In the genomic region with DNA sequence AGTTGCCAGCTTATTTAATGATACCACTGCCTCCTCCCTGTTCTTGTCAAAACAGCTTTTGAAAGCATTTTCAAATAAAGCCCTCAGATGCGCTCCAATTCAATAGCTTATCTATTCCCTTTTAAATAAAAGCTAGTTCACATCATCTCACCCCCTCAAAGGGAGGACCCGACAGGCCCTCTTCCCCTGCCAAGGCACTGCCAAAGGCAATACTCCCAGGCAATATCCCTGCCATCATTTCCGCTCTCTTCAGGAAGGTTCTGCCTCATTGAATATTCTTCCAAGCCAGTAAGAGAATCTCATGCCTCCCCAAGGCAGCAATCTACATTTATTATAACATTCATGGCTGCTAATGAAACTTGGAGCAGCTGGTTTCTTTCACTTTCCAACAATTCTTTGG, we compare ENCODE assay signal across 24 cellular contexts.
DNase-seq lines count a peak whose midpoint lies in the region; ATAC-seq, FAIRE-seq and TF ChIP-seq lines count a peak whose summit lies in the region.
"Had no signal": no experiment of that assay in that cellular context is flagged by ENCODE, and none has a peak within 500 bp of the region (broad histone marks: within the 10 kb centered on the region; RNA-seq: fewer than 3 reads in every experiment).

No MANE protein-coding gene starts in this region.

- H3F3A ChIP-seq in neural cell (ENCODE audit: insufficient read depth, low read length, poor library complexity, severe bottlenecking), result peaks cover 4% of the 10 kb centered on the region

- H3K4me3 ChIP-seq in liver (ENCODE audit: low read depth in 1 of 3, low read length in 3 of 3) (no peak overlapping the region), HepG2 (replicated peaks in 1 of 3; ENCODE audit: insufficient read depth in 1 of 3, low read depth in 2 of 3, low read length in 3 of 3) (no peak overlapping the region), neural cell (ENCODE audit: low read length) (peak overlapping the region; percentile 13)
- H3K4me3 ChIP-seq: BLaER1 treated with 17β-estradiol and CSF1 and Interleukin-3, amounts not matched to agents 10 nM and 100 nM; GM23248; HAP-1 had no signal

- DNase-seq in HepG2 (ENCODE audit: low spot score), result no peak
- DNase-seq in MV-4-11 (lab: John Stamatoyannopoulos, UW), result no peak
- DNase-seq in activated naive CD4-positive, alpha-beta T cell treated with anti-CD3 and anti-CD28 coated beads for 36 hours, result no peak
- no peak for DNase-seq in omental fat pad (ENCODE audit: low spot score)
- DNase-seq: CD4-positive, alpha-beta T cell; GM23248; HFFc6; KBM-7; NCI-H1694; NCI-H2029 treated with DMSO at 0.1 percent for 48 hours; NCI-H2227 treated with DMSO at 0.1 percent for 48 hours; NCI-H524; NCI-H774 had no signal

- H3K36me3 ChIP-seq in liver (ENCODE audit: control insufficient read depth in 4 of 4, insufficient read depth in 3 of 4, low read depth in 1 of 4, low read length in 3 of 4) (no peaks in the 10 kb centered on the region), HepG2 (replicated peaks in 1 of 2; ENCODE audit: control insufficient read depth in 1 of 2, insufficient read depth in 2 of 2, low read length in 2 of 2) (no peaks in the 10 kb centered on the region), neural cell (ENCODE audit: insufficient read depth, low read length) (no peaks in the 10 kb centered on the region)
- H3K36me3 ChIP-seq: BLaER1 treated with 17β-estradiol and CSF1 and Interleukin-3, amounts not matched to agents 10 nM and 100 nM; HAP-1 had no signal

- FAIRE-seq in HepG2 (lab: Jason Lieb, UNC), result no peak
- FAIRE-seq: D721Med, GM19239, HTR-8/SVneo, RCC 7860 had no signal

- H3K4me2 ChIP-seq in HepG2 (ENCODE audit: low read depth, low read length) (no peak overlapping the region), neural cell (ENCODE audit: low read length) (peak overlapping the region; percentile 50)
- H3K4me2 ChIP-seq: BLaER1 treated with 17β-estradiol and CSF1 and Interleukin-3, amounts not matched to agents 10 nM and 100 nM had no signal

- intact Hi-C loops in HepG2 (cut with micrococcal nuclease; ENCODE audit: unreplicated experiment), result no loop called here
- intact Hi-C loops in activated naive CD4-positive, alpha-beta T cell treated with anti-CD3 and anti-CD28 coated beads for 36 hours (cut with micrococcal nuclease), result no loop called here

- no peak overlapping the region for H3K27ac Mint-ChIP-seq in activated naive CD4-positive, alpha-beta T cell treated with anti-CD3 and anti-CD28 coated beads for 36 hours
- H3K27ac Mint-ChIP-seq: CD4-positive, alpha-beta T cell; HFFc6 had no signal

- H3K27me3 ChIP-seq in liver (ENCODE audit: control insufficient read depth in 4 of 4, insufficient read depth in 4 of 4, low read length in 3 of 4) (no peaks in the 10 kb centered on the region), HepG2 (ENCODE audit: control insufficient read depth in 1 of 2, insufficient read depth in 2 of 2, low read length in 2 of 2) (no peaks in the 10 kb centered on the region; a peak in 1 of 5 replicates), neural cell (ENCODE audit: insufficient read depth, low read depth, low read length) (no peaks in the 10 kb centered on the region)
- H3K27me3 ChIP-seq: BLaER1 treated with 17β-estradiol and CSF1 and Interleukin-3, amounts not matched to agents 10 nM and 100 nM had no signal

- H3K27me3 Mint-ChIP-seq in activated naive CD4-positive, alpha-beta T cell treated with anti-CD3 and anti-CD28 coated beads for 36 hours (ENCODE audit: low read depth), result no peaks in the 10 kb centered on the region
- H3K27me3 Mint-ChIP-seq: CD4-positive, alpha-beta T cell had no signal

- WGBS in liver, result 35% methylated on average over 3 of the region's 3 CpGs
- 88% methylated on average over 3 of the region's 3 CpGs for WGBS in HepG2 (ENCODE audit: low lambda C conversion rate)

- no peaks in the 10 kb centered on the region for H3K9me2 ChIP-seq in neural cell (ENCODE audit: insufficient read depth, low read length)

- H3K9ac ChIP-seq in liver (ENCODE audit: low read depth in 1 of 2, low read length in 2 of 2), result no peak overlapping the region
- no peak overlapping the region for H3K9ac ChIP-seq in HepG2 (ENCODE audit: insufficient read depth, low read depth, low read length)
- peak overlapping the region; percentile 8 for H3K9ac ChIP-seq in neural cell (ENCODE audit: low read length)
- H3K9ac ChIP-seq: BLaER1 treated with 17β-estradiol and CSF1 and Interleukin-3, amounts not matched to agents 10 nM and 100 nM; GM23248 had no signal

- H3K79me2 ChIP-seq in HepG2 (ENCODE audit: insufficient read depth, low read length), result no peaks in the 10 kb centered on the region
- no peaks in the 10 kb centered on the region for H3K79me2 ChIP-seq in neural cell (replicated peaks; ENCODE audit: insufficient read depth, low read length)

- CTCF ChIA-PET in HepG2 (lab: Yijun Ruan, JAX; ENCODE audit: low intra/inter-chr PET ratio, low total read pairs), result no interaction called here
- CTCF ChIA-PET in activated naive CD4-positive, alpha-beta T cell treated with anti-CD3 and anti-CD28 coated beads for 36 hours (lab: Charles Lee), result no interaction called here

- no peak overlapping the region for H3K4me3 Mint-ChIP-seq in activated naive CD4-positive, alpha-beta T cell treated with anti-CD3 and anti-CD28 coated beads for 36 hours
- H3K4me3 Mint-ChIP-seq: CD4-positive, alpha-beta T cell; HFFc6 had no signal

- H3K27ac ChIP-seq in liver (ENCODE audit: low read depth in 1 of 2, low read length in 2 of 2) (no peak overlapping the region), HepG2 (ENCODE audit: extremely low read length, insufficient read depth, low read length) (no peak overlapping the region), VCaP (peak overlapping the region; percentile 68), neural cell (ENCODE audit: low read length) (peak overlapping the region; percentile 28)
- H3K27ac ChIP-seq: BLaER1 treated with 17β-estradiol and CSF1 and Interleukin-3, amounts not matched to agents 10 nM and 100 nM; GM23248 had no signal

- BruUV-seq in HepG2 (replicated peaks; lab: Mats Ljungman, UMichigan), result no TSS peak

- POLR2A ChIA-PET in HepG2 (lab: Yijun Ruan, JAX), result no interaction called here

- H3K9me3 ChIP-seq in liver (ENCODE audit: control insufficient read depth in 4 of 4, low read length in 3 of 4) (no peaks in the 10 kb centered on the region), HepG2 (ENCODE audit: low read length) (no peaks in the 10 kb centered on the region), neural cell (ENCODE audit: low read length) (no peaks in the 10 kb centered on the region)
- H3K9me3 ChIP-seq: BLaER1 treated with 17β-estradiol and CSF1 and Interleukin-3, amounts not matched to agents 10 nM and 100 nM; HAP-1 had no signal

- TF ChIP-seq CTCF in liver (IDR thresholded peaks at IDR 0.05; ENCODE audit: low read depth, low read length, missing input control), result no peak
- TF ChIP-seq CTCF in HepG2 (CRISPR knock-in tag; IDR thresholded peaks at IDR 0.05), result no peak
- no peak for TF ChIP-seq CTCF in VCaP (conservative IDR thresholded peaks at IDR 0.05)
- TF ChIP-seq CTCF in neural cell (IDR thresholded peaks at IDR 0.05; ENCODE audit: poor library complexity, severe bottlenecking), result no peak
- TF ChIP-seq CTCF in omental fat pad (IDR thresholded peaks at IDR 0.05), result no peak

- H3K4me1 ChIP-seq in liver (ENCODE audit: control insufficient read depth in 4 of 4, insufficient read depth in 4 of 4, low read length in 3 of 4) (peaks cover 4 to 25% (median 17%) of the 10 kb centered on the region in 4 donors), HepG2 (ENCODE audit: insufficient read depth, low read length) (no peaks in the 10 kb centered on the region)
- H3K4me1 ChIP-seq: HAP-1 had no signal

- no peak for TF ChIP-seq RAD21 in liver (IDR thresholded peaks at IDR 0.05)
- no peak for TF ChIP-seq RAD21 in HepG2 (CRISPR knock-in tag; IDR thresholded peaks at IDR 0.05)
- no peak for TF ChIP-seq RAD21 in neural cell (conservative IDR thresholded peaks at IDR 0.05)

- no peaks in the 10 kb centered on the region for H3K9me3 Mint-ChIP-seq in activated naive CD4-positive, alpha-beta T cell treated with anti-CD3 and anti-CD28 coated beads for 36 hours
- H3K9me3 Mint-ChIP-seq: CD4-positive, alpha-beta T cell had no signal

- in situ Hi-C loops in HepG2 (cut with HindIII; ENCODE audit: extremely low pct_ligation_motif_present, low pct_unique_long_range_greater_than_20kb), result no loop called here

- no peak for TF ChIP-seq POLR2A in HepG2 (IDR thresholded peaks at IDR 0.05; ENCODE audit: insufficient read depth in 1 of 2, low read depth in 2 of 2, low read length in 2 of 2)

- no peaks in the 10 kb centered on the region for H3K4me1 Mint-ChIP-seq in activated naive CD4-positive, alpha-beta T cell treated with anti-CD3 and anti-CD28 coated beads for 36 hours (ENCODE audit: low read depth)

- no peak for TF ChIP-seq EP300 in HepG2 (IDR thresholded peaks at IDR 0.05; ENCODE audit: low read depth in 2 of 2, low read length in 2 of 2)
- TF ChIP-seq EP300 in HepG2 (CRISPR knock-in tag; IDR thresholded peaks at IDR 0.05; ENCODE audit: borderline replicate concordance), result no peak
- TF ChIP-seq EP300 in neural cell (conservative IDR thresholded peaks at IDR 0.05; ENCODE audit: poor library complexity, severe bottlenecking), result no peak

- no peak for ATAC-seq in HepG2
- no peak for ATAC-seq in HG03159 (IDR thresholded peaks at IDR 0.05; ENCODE audit: unreplicated experiment)
- no peak for ATAC-seq in omental fat pad (ENCODE audit: low FRiP score)
- ATAC-seq: SK-N-SH treated with all-trans-retinoic acid at 6 μM for 48 hours had no signal

- H4K20me1 ChIP-seq in HepG2 (ENCODE audit: insufficient read depth, low read length), result no peaks in the 10 kb centered on the region
- H4K20me1 ChIP-seq in neural cell (ENCODE audit: insufficient read depth), result no peaks in the 10 kb centered on the region
- H4K20me1 ChIP-seq: BLaER1 treated with 17β-estradiol and CSF1 and Interleukin-3, amounts not matched to agents 10 nM and 100 nM had no signal

- H3K36me3 Mint-ChIP-seq in activated naive CD4-positive, alpha-beta T cell treated with anti-CD3 and anti-CD28 coated beads for 36 hours (ENCODE audit: low read depth), result peaks cover 2% of the 10 kb centered on the region

- H2AFZ ChIP-seq in HepG2 (ENCODE audit: low read length) (no peak overlapping the region), neural cell (ENCODE audit: low read depth, low read length) (no peak overlapping the region)
- H2AFZ ChIP-seq: GM23248 had no signal

TF ChIP-seq in liver, 16 proteins besides CTCF, POLR2A, EP300 and RAD21:
- TF ChIP-seq HNF4G (IDR thresholded peaks at IDR 0.05) (no peak), YY1 (IDR thresholded peaks at IDR 0.05) (peak; percentile 16), JUND (IDR thresholded peaks at IDR 0.05) (peak in 1 of 2 donors; percentile 7)

TF ChIP-seq in HepG2, 621 proteins besides CTCF, POLR2A, EP300 and RAD21 (continues in another document):
- TF ChIP-seq ZNF124 (CRISPR knock-in tag; IDR thresholded peaks at IDR 0.05) (no peak), ZNF883 (CRISPR knock-in tag; IDR thresholded peaks at IDR 0.05; ENCODE audit: not compliant biosample characterization) (no peak), IRF2 (CRISPR knock-in tag; IDR thresholded peaks at IDR 0.05) (no peak)

TF ChIP-seq in neural cell, 6 proteins besides CTCF, POLR2A, EP300 and RAD21 (continues in another document):
- no peak for TF ChIP-seq MXI1 (conservative IDR thresholded peaks at IDR 0.05; ENCODE audit: poor library complexity, severe bottlenecking)

Comparison
In these comparisons a context has a peak if more than half of its experiments do, and no peak if none do; other contexts are left out.
1. H3K27ac ChIP-seq: peak in VCaP (single experiment) and neural cell (single experiment); none in liver (0 of 2) and HepG2 (single experiment).